In genomic region chr4:177237291-177237690, GRCh38 we compare ENCODE assay signal across 23 cellular contexts.
DNase-seq lines count a peak whose midpoint lies in the region; ATAC-seq, FAIRE-seq and TF ChIP-seq lines count a peak whose summit lies in the region.
"Had no signal": no experiment of that assay in that cellular context is flagged by ENCODE, and none has a peak within 500 bp of the region (broad histone marks: within the 10 kb centered on the region; RNA-seq: fewer than 3 reads in every experiment).

No MANE protein-coding gene starts in this region.

- H3K9me2 ChIP-seq in Karpas-422 (replicated peaks; ENCODE audit: insufficient read depth, low read length), result no peaks in the 10 kb centered on the region

- H3K9ac ChIP-seq in DND-41 (ENCODE audit: low read depth, low read length) (peak overlapping the region; percentile 40), mesenchymal stem cell (ENCODE audit: low read length) (no peak overlapping the region), Karpas-422 (ENCODE audit: low read length) (no peak overlapping the region)
- H3K9ac ChIP-seq: BLaER1, GM23248 had no signal

- H3K27ac ChIP-seq in DND-41 (ENCODE audit: low read length), result peak overlapping the region; percentile 85
- H3K27ac ChIP-seq in KOPT-K1 (ENCODE audit: low read depth, low read length, poor library complexity, severe bottlenecking), result peak overlapping the region; percentile 97
- peak overlapping the region; percentile 46 for H3K27ac ChIP-seq in mesenchymal stem cell (ENCODE audit: low read length, poor library complexity, severe bottlenecking)
- H3K27ac ChIP-seq in Karpas-422 (ENCODE audit: low read length), result no peak overlapping the region
- no peak overlapping the region for H3K27ac ChIP-seq in esophagus muscularis mucosa (replicated peaks in 1 of 4)
- no peak overlapping the region for H3K27ac ChIP-seq in upper lobe of left lung
- H3K27ac ChIP-seq: 22Rv1, BLaER1, C4-2B, GM23248 had no signal

- H3K4me2 ChIP-seq in DND-41 (ENCODE audit: insufficient read depth, low read length) (peak overlapping the region; percentile 38), mesenchymal stem cell (ENCODE audit: low read length, poor library complexity, severe bottlenecking) (no peak overlapping the region), Karpas-422 (ENCODE audit: low read depth, low read length, poor library complexity, severe bottlenecking) (no peak overlapping the region)
- H3K4me2 ChIP-seq: BLaER1 had no signal

- no peak overlapping the region for H4K8ac ChIP-seq in mesenchymal stem cell (ENCODE audit: low read length)

- H3K23ac ChIP-seq in mesenchymal stem cell (ENCODE audit: low read length in 2 of 2), result no peak overlapping the region

- H3K4me3 ChIP-seq in DND-41 (ENCODE audit: low read depth in 1 of 2, low read length in 2 of 2) (peak overlapping the region in 1 of 2 experiments; percentile 4; a peak in 1 of 4 replicates), mesenchymal stem cell (ENCODE audit: insufficient read depth in 1 of 2, low read depth in 1 of 2, low read length in 2 of 2) (no peak overlapping the region), Karpas-422 (ENCODE audit: low read length) (no peak overlapping the region), esophagus muscularis mucosa (no peak overlapping the region), upper lobe of left lung (no peak overlapping the region)
- H3K4me3 ChIP-seq: BLaER1, GM12878, GM23248 had no signal

- no peaks in the 10 kb centered on the region for H3K9me3 ChIP-seq in DND-41 (ENCODE audit: insufficient read depth, low read length, severe bottlenecking)
- H3K9me3 ChIP-seq in KOPT-K1 (ENCODE audit: insufficient read depth, low read length, poor library complexity, severe bottlenecking), result no peaks in the 10 kb centered on the region
- H3K9me3 ChIP-seq in mesenchymal stem cell (ENCODE audit: control insufficient read depth, low read length), result no peaks in the 10 kb centered on the region
- no peaks in the 10 kb centered on the region for H3K9me3 ChIP-seq in Karpas-422 (ENCODE audit: low read length)
- no peaks in the 10 kb centered on the region for H3K9me3 ChIP-seq in esophagus muscularis mucosa
- H3K9me3 ChIP-seq in upper lobe of left lung, result no peaks in the 10 kb centered on the region
- H3K9me3 ChIP-seq: BLaER1, Caco-2 had no signal

- no peak overlapping the region for H2BK12ac ChIP-seq in mesenchymal stem cell (ENCODE audit: low read length in 2 of 2)

- H3K36me3 ChIP-seq in DND-41 (ENCODE audit: insufficient read depth, low read length) (no peaks in the 10 kb centered on the region), KOPT-K1 (ENCODE audit: insufficient read depth, low read length) (no peaks in the 10 kb centered on the region), mesenchymal stem cell (ENCODE audit: control insufficient read depth in 1 of 2, insufficient read depth in 2 of 2, low read depth in 1 of 2, low read length in 2 of 2) (no peaks in the 10 kb centered on the region), Karpas-422 (ENCODE audit: insufficient read depth, low read length) (no peaks in the 10 kb centered on the region), esophagus muscularis mucosa (no peaks in the 10 kb centered on the region), upper lobe of left lung (no peaks in the 10 kb centered on the region)
- H3K36me3 ChIP-seq: BLaER1 had no signal

- peak overlapping the region; percentile 80 for H2AK5ac ChIP-seq in mesenchymal stem cell (ENCODE audit: low read length, severe bottlenecking)

- no peak for TF ChIP-seq CTCF in DND-41 (IDR thresholded peaks at IDR 0.05; ENCODE audit: borderline replicate concordance, extremely low read depth, low read length, poor library complexity, severe bottlenecking)
- no peak for TF ChIP-seq CTCF in esophagus muscularis mucosa (IDR thresholded peaks at IDR 0.05)
- no peak for TF ChIP-seq CTCF in upper lobe of left lung (IDR thresholded peaks at IDR 0.05)

- H3K79me1 ChIP-seq in mesenchymal stem cell (replicated peaks; ENCODE audit: low read length, poor library complexity, severe bottlenecking), result no peaks in the 10 kb centered on the region

- WGBS in mesenchymal stem cell, result 86% methylated on average over 2 of the region's 2 CpGs
- 89% methylated on average over 2 of the region's 2 CpGs for WGBS in esophagus muscularis mucosa
- WGBS in upper lobe of left lung, 2 donors, result 75 to 84% methylated on average over 2 of the region's 2 CpGs

- H3K14ac ChIP-seq in mesenchymal stem cell (ENCODE audit: low read length in 2 of 2), result no peak overlapping the region

- H3K79me2 ChIP-seq in DND-41 (ENCODE audit: insufficient read depth, low read length), result peaks cover 25% of the 10 kb centered on the region
- no peaks in the 10 kb centered on the region for H3K79me2 ChIP-seq in Karpas-422 (ENCODE audit: low read length)

- no peak overlapping the region for H2BK5ac ChIP-seq in mesenchymal stem cell (ENCODE audit: low read depth, low read length, poor library complexity, severe bottlenecking)

- no peak overlapping the region for H4K91ac ChIP-seq in mesenchymal stem cell (ENCODE audit: low read length)

- H3K18ac ChIP-seq in mesenchymal stem cell (ENCODE audit: low read depth in 1 of 2, low read length in 2 of 2), result no peak overlapping the region

- DNase-seq in DND-41, result no peak
- DNase-seq in glomerular visceral epithelial cell (ENCODE audit: extremely low spot score), result peak; percentile 33
- no peak for DNase-seq in mesenchymal stem cell
- DNase-seq in HTR-8/SVneo (ENCODE audit: insufficient read length, low spot score), result no peak
- DNase-seq in Karpas-422, result no peak
- DNase-seq in esophagus muscularis mucosa (ENCODE audit: extremely low spot score), result no peak
- DNase-seq in upper lobe of left lung, result no peak
- DNase-seq: Caco-2; CD8-positive, alpha-beta T cell; DMS153; EL; GDM1; GM23248; H9 had no signal

- peaks cover 79% of the 10 kb centered on the region for H3K4me1 ChIP-seq in DND-41 (ENCODE audit: insufficient read depth, low read length)
- peaks cover 8% of the 10 kb centered on the region for H3K4me1 ChIP-seq in mesenchymal stem cell (ENCODE audit: control insufficient read depth, insufficient read depth, low read depth, low read length)
- H3K4me1 ChIP-seq in Karpas-422 (ENCODE audit: low read length), result no peaks in the 10 kb centered on the region
- no peaks in the 10 kb centered on the region for H3K4me1 ChIP-seq in esophagus muscularis mucosa
- no peaks in the 10 kb centered on the region for H3K4me1 ChIP-seq in upper lobe of left lung
- H3K4me1 ChIP-seq: BLaER1, Caco-2 had no signal

- H2BK120ac ChIP-seq in mesenchymal stem cell (ENCODE audit: low read depth, low read length), result no peak overlapping the region

- H2AFZ ChIP-seq in DND-41 (ENCODE audit: low read depth, low read length) (peak overlapping the region; percentile 48), mesenchymal stem cell (ENCODE audit: low read depth, low read length) (no peak overlapping the region), Karpas-422 (ENCODE audit: low read length) (no peak overlapping the region)
- H2AFZ ChIP-seq: GM23248 had no signal

- intact Hi-C loops in esophagus muscularis mucosa (cut with DNase I), result no loop called here

- no peak for FAIRE-seq in HTR-8/SVneo (lab: Jason Lieb, UNC)
- FAIRE-seq: A204.1, GM12878, GM19239, H1 had no signal

- TF ChIP-seq POLR2A in esophagus muscularis mucosa (IDR thresholded peaks at IDR 0.05; ENCODE audit: low read depth) (no peak), upper lobe of left lung (IDR thresholded peaks at IDR 0.05) (no peak)

- no peaks in the 10 kb centered on the region for H3K27me3 ChIP-seq in DND-41 (ENCODE audit: insufficient read depth, low read length, poor library complexity)
- H3K27me3 ChIP-seq in mesenchymal stem cell (ENCODE audit: control insufficient read depth in 1 of 2, insufficient read depth in 1 of 2, low read length in 2 of 2), result no peaks in the 10 kb centered on the region
- H3K27me3 ChIP-seq in Karpas-422 (ENCODE audit: low read length), result no peaks in the 10 kb centered on the region
- no peaks in the 10 kb centered on the region for H3K27me3 ChIP-seq in esophagus muscularis mucosa
- H3K27me3 ChIP-seq in upper lobe of left lung, result no peaks in the 10 kb centered on the region
- H3K27me3 ChIP-seq: BLaER1 had no signal

- TF ChIP-seq EP300 in esophagus muscularis mucosa (IDR thresholded peaks at IDR 0.05) (no peak), upper lobe of left lung (IDR thresholded peaks at IDR 0.05) (no peak)

- no peak overlapping the region for H3K4ac ChIP-seq in mesenchymal stem cell (ENCODE audit: low read depth in 1 of 2, low read length in 2 of 2)

- H4K20me1 ChIP-seq in DND-41 (ENCODE audit: insufficient read depth, low read length), result no peaks in the 10 kb centered on the region
- H4K20me1 ChIP-seq in Karpas-422 (ENCODE audit: insufficient read depth, low read depth, low read length), result no peaks in the 10 kb centered on the region
- H4K20me1 ChIP-seq: BLaER1 had no signal

- ATAC-seq in DND-41 (ENCODE audit: insufficient read depth, low read depth) (no peak), upper lobe of left lung (ENCODE audit: low FRiP score in 2 of 2) (no peak)
- ATAC-seq: CD8-positive, alpha-beta T cell; GM12878; HCT116 had no signal

- no peak overlapping the region for H2BK15ac ChIP-seq in mesenchymal stem cell (ENCODE audit: low read depth, poor library complexity, severe bottlenecking)

Comparison
In these comparisons a context has a peak if more than half of its experiments do, and no peak if none do; other contexts are left out.
1. H3K27ac ChIP-seq: peak in DND-41 (single experiment), KOPT-K1 (single experiment) and mesenchymal stem cell (single experiment); none in Karpas-422 (single experiment), esophagus muscularis mucosa (0 of 4) and upper lobe of left lung (0 of 4).